ENCODE assay signal across 8 cellular contexts in the genomic region with DNA sequence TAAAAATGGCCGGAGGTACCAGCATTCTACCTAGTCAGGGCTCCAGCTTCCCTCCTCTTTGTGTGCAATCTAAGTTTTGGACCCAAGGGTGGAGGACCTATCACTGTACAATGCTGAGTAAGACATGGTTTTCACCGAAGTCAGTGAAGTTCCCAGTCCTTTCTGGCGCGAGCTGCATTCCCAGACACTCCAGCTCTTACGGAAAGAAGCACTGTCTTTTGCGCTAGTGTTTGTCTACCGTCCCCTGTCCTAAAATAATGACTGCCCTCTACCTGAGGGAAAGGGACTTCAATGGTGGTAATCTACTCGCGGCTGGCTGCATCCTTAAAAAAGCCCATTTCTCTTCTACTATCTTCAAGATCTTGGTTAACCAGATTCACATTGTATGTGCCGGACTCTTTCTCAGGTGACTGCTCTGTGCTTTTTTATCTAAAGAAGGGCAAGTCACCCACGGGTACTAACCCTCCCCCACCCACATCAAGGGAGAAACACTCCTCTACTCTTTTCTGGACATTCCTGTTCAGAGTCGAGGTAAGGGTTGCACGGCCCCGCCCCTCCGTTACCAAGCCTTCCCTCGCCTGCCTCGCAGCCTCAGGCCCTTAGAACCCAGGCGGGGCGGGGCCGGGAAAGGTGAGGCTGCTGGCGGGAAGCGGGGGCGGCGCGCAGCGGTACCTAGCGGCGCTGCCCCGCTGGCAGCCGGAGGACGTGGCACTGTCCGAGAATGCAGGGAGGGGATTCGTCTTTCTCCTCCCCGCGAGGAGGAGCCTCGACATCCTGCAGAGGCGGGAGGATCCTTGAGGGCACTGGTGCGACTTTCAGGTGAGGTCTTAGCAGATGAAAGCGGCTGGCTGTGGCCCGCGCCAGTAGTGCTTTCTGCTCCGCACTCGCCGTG.
A peak's percentile ranks its signal among the peaks of the same experiment; 100 is the strongest.
DNase-seq lines count a peak whose midpoint lies in the region; TF ChIP-seq lines count a peak whose summit lies in the region.
"Not testable (repeated sequence)": the region's sequence is repeated elsewhere in the genome, so short reads cannot be mapped to it uniquely, and the experiment has no call there.

No MANE protein-coding gene starts in this region.

- H3K27me3 Mint-ChIP-seq in nephron (ENCODE audit: low read depth), result not testable (repeated sequence)

- H3K9me3 Mint-ChIP-seq in nephron, result not testable (repeated sequence)

- peaks cover 11% of the 10 kb centered on the region for H3K4me1 Mint-ChIP-seq in nephron

- not testable (repeated sequence) for H3K36me3 Mint-ChIP-seq in nephron (ENCODE audit: low read depth)

- DNase-seq in DMS79 treated with DMSO at 0.1 percent for 48 hours (lab: John Stamatoyannopoulos, UW) (peak; percentile 56), HCEC 1CT (peak; percentile 67), M059J (ENCODE audit: low read depth) (peak; percentile 84), SHP77 treated with DMSO at 0.1 percent for 48 hours (lab: John Stamatoyannopoulos, UW) (peak; percentile 72), fibroblast of the conjunctiva (ENCODE audit: low read depth) (peak; percentile 65)
- peak; percentile 55 for DNase-seq in activated T-helper 9 cell treated with anti-CD3 and anti-CD28 coated beads, Interleukin-2, amount 50 U/mL, for 16 hours (ENCODE audit: low read depth)
- DNase-seq in stimulated activated CD8-positive, alpha-beta memory T cell treated with anti-CD3 and anti-CD28 coated beads, Interleukin-7, amount 100 ng/mL, for 48 hours (ENCODE audit: extremely low read depth in 1 of 2, low read depth in 1 of 2), result peak; percentile 50 to 56

- H3K27ac Mint-ChIP-seq in nephron, result peak overlapping the region; percentile 98 to 99 (median 98)

- TF ChIP-seq CTCF in nephron (IDR thresholded peaks at IDR 0.05; ENCODE audit: unreplicated experiment in 3 of 3), result peak in 1 of 3 experiments; percentile 11

- H3K4me3 Mint-ChIP-seq in nephron, result peak overlapping the region; percentile 86 to 99 (median 92)

Comparison
In these comparisons a context has a peak if more than half of its experiments do, and no peak if none do; other contexts are left out.
1. Peak in every context shown above with its lines: DNase-seq.